ENCODE assay signal across 8 cellular contexts in the genomic region with DNA sequence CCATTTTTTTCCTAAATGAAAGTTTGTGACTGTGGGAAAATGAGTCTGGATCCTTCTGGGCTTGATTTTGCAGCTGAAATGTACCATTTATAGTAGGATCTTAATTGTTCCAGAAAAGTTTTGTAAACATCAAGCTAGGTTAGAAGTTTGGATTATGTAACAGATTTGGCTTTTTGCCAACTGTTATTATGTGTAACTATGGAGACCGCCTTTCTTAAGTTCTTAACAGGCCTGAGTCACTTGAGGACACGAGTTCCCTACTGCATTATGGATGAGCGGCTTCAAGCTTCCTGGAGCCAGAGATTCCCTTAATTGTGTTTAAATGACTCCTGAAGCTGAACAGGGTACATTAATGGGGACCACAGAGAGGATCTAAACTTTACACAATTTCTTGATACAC. TPM values are rescaled to one million over a fixed set of nuclear protein-coding genes. Genes with fewer than 3 reads are reported as not detected.
A peak's percentile ranks its signal among the peaks of the same experiment; 100 is the strongest.
DNase-seq lines count a peak whose midpoint lies in the region; ATAC-seq and TF ChIP-seq lines count a peak whose summit lies in the region.
"Had no signal": no experiment of that assay in that cellular context is flagged by ENCODE, and none has a peak within 500 bp of the region (broad histone marks: within the 10 kb centered on the region; RNA-seq: fewer than 3 reads in every experiment).

No MANE protein-coding gene starts in this region.

- no peak overlapping the region for H3K27ac ChIP-seq in HL-60 (replicated peaks)
- peak overlapping the region in 40 of 59 donors; percentile 2 to 85 (median 56) for H3K27ac ChIP-seq in dorsolateral prefrontal cortex
- no peak overlapping the region for H3K27ac ChIP-seq in effector memory CD4-positive, alpha-beta T cell (ENCODE audit: insufficient read depth, low read length, poor library complexity, severe bottlenecking)

- H3K27ac Mint-ChIP-seq in activated naive CD4-positive, alpha-beta T cell treated with anti-CD3 and anti-CD28 coated beads, Interleukin-2, amount 50 U/mL, for 72 hours = peak overlapping the region in 1 of 2 donors; percentile 29
- H3K27ac Mint-ChIP-seq: natural killer cell had no signal

- intact Hi-C loops in dorsolateral prefrontal cortex (cut with DNase I) = no loop called here

- H3K4me1 ChIP-seq in effector memory CD4-positive, alpha-beta T cell (ENCODE audit: control insufficient read depth, insufficient read depth, low read length, poor library complexity, severe bottlenecking) = peaks cover 21% of the 10 kb centered on the region

- no peak for ATAC-seq in HG03039 (IDR thresholded peaks at IDR 0.05; ENCODE audit: unreplicated experiment)
- ATAC-seq in activated naive CD4-positive, alpha-beta T cell treated with anti-CD3 and anti-CD28 coated beads, Interleukin-2, amount 50 U/mL, for 72 hours = no peak

- H3K9me3 Mint-ChIP-seq in activated naive CD4-positive, alpha-beta T cell treated with anti-CD3 and anti-CD28 coated beads, Interleukin-2, amount 50 U/mL, for 72 hours = no peaks in the 10 kb centered on the region
- H3K9me3 Mint-ChIP-seq: natural killer cell had no signal

- H3K4me3 ChIP-seq in HL-60 (replicated peaks; ENCODE audit: insufficient read depth, low read length) (no peak overlapping the region), dorsolateral prefrontal cortex (no peak overlapping the region)
- H3K4me3 ChIP-seq in effector memory CD4-positive, alpha-beta T cell (ENCODE audit: insufficient read depth, low read depth, low read length, poor library complexity, severe bottlenecking) = no peak overlapping the region

- H3K9me3 ChIP-seq in effector memory CD4-positive, alpha-beta T cell (ENCODE audit: control insufficient read depth, low read length) = no peaks in the 10 kb centered on the region

- DNase-seq in HL-60 (ENCODE audit: low read depth in 1 of 2, low spot score in 1 of 2) = peak; percentile 12 to 64
- peak; percentile 11 for DNase-seq in NCI-H774 (lab: John Stamatoyannopoulos, UW)
- DNase-seq in dorsolateral prefrontal cortex = no peak
- peak; percentile 39 for DNase-seq in middle frontal gyrus (ENCODE audit: extremely low spot score, low spot score)
- DNase-seq in activated naive CD4-positive, alpha-beta T cell treated with anti-CD3 and anti-CD28 coated beads, Interleukin-2, amount 50 U/mL, for 72 hours (ENCODE audit: low spot score in 2 of 2) = no peak
- DNase-seq in effector memory CD4-positive, alpha-beta T cell = no peak
- DNase-seq: natural killer cell had no signal

- H3K36me3 ChIP-seq in effector memory CD4-positive, alpha-beta T cell (ENCODE audit: control insufficient read depth, insufficient read depth, low read length) = no peaks in the 10 kb centered on the region

- no peak for TF ChIP-seq CTCF in HL-60 (IDR thresholded peaks at IDR 0.05; ENCODE audit: insufficient read depth, low read length)
- TF ChIP-seq CTCF in dorsolateral prefrontal cortex (IDR thresholded peaks at IDR 0.05 in 54 of 56, conservative IDR thresholded peaks at IDR 0.05 in 2 of 56; ENCODE audit: low read depth in 1 of 56, partially characterized antibody in 56 of 56) = no peak

- peaks cover 0 to 6% of the 10 kb centered on the region in 2 donors for H3K36me3 Mint-ChIP-seq in activated naive CD4-positive, alpha-beta T cell treated with anti-CD3 and anti-CD28 coated beads, Interleukin-2, amount 50 U/mL, for 72 hours

- H3K27me3 ChIP-seq in HL-60 (ENCODE audit: insufficient read depth, poor library complexity, severe bottlenecking) (no peaks in the 10 kb centered on the region), dorsolateral prefrontal cortex (no peaks in the 10 kb centered on the region)
- H3K27me3 ChIP-seq in effector memory CD4-positive, alpha-beta T cell (replicated peaks; ENCODE audit: control insufficient read depth, insufficient read depth, low read length, poor library complexity, severe bottlenecking) = no peaks in the 10 kb centered on the region

RNA-seq across cellular contexts. Expression of gene SLC25A33, which starts 22.2 kb away (rescaled TPM):
- total RNA-seq in dorsolateral prefrontal cortex = 10 to 100 TPM in 59 of 120 experiments, 1 to 10 TPM in 61; 5.8 to 21.0 (median 10.0) TPM
- total RNA-seq in activated naive CD4-positive, alpha-beta T cell treated with anti-CD3 and anti-CD28 coated beads, Interleukin-2, amount 50 U/mL, for 72 hours = 1 to 10 TPM; 6.1 to 6.2 TPM

RNA-seq across cellular contexts. Expression of gene TMEM201, which starts 27.3 kb away (rescaled TPM):
- 10 to 100 TPM; 15.4 to 35.6 (median 20.9) TPM for total RNA-seq in dorsolateral prefrontal cortex
- total RNA-seq in activated naive CD4-positive, alpha-beta T cell treated with anti-CD3 and anti-CD28 coated beads, Interleukin-2, amount 50 U/mL, for 72 hours = 10 to 100 TPM; 14.8 to 16.5 TPM

Comparison
In these comparisons a context has a peak if more than half of its experiments do, and no peak if none do; other contexts are left out.
1. DNase-seq: peak in HL-60 (2 of 2), NCI-H774 (single experiment) and middle frontal gyrus (single experiment); none in dorsolateral prefrontal cortex (0 of 10), activated naive CD4-positive, alpha-beta T cell treated with anti-CD3 and anti-CD28 coated beads, Interleukin-2, amount 50 U/mL, for 72 hours (0 of 2) and effector memory CD4-positive, alpha-beta T cell (0 of 3).
2. H3K27ac ChIP-seq: peak in dorsolateral prefrontal cortex (40 of 59); none in HL-60 (single experiment) and effector memory CD4-positive, alpha-beta T cell (single experiment).